Comparison of ENCODE assay signal across 8 cellular contexts in genomic region chr15:84633311-84634227, GRCh38. TPM values are rescaled to one million over a fixed set of nuclear protein-coding genes. Genes with fewer than 3 reads are reported as not detected.
DNase-seq lines count a peak whose midpoint lies in the region; FAIRE-seq and TF ChIP-seq lines count a peak whose summit lies in the region.

No MANE protein-coding gene starts in this region.

- no peaks in the 10 kb centered on the region for H3K27me3 ChIP-seq in keratinocyte (ENCODE audit: control insufficient read depth, extremely low read depth, insufficient read depth, low read length)

- dilution Hi-C loops in keratinocyte (cut with MboI; ENCODE audit: extremely low pct_ligation_motif_present, low sequenced_read_pairs) = no loop called here

- H3K4me2 ChIP-seq in keratinocyte (ENCODE audit: control insufficient read depth, extremely low read depth, insufficient read depth, low read depth, low read length) = peak overlapping the region; percentile 97

- TF ChIP-seq CTCF in cardiac fibroblast (IDR thresholded peaks at IDR 0.05; ENCODE audit: low read depth, low read length) = no peak
- TF ChIP-seq CTCF in keratinocyte (optimal IDR thresholded peaks at IDR 0.05 in 1 of 3, IDR thresholded peaks at IDR 0.05 in 1 of 3, conservative IDR thresholded peaks at IDR 0.05 in 1 of 3; ENCODE audit: extremely low read depth in 1 of 3, insufficient read depth in 2 of 3, low read length in 3 of 3) = no peak

- peaks cover 5 to 6% of the 10 kb centered on the region in 2 experiments for H3K36me3 ChIP-seq in keratinocyte (ENCODE audit: control insufficient read depth in 2 of 2, extremely low read depth in 1 of 2, insufficient read depth in 2 of 2, low read length in 2 of 2)

- peak overlapping the region; percentile 71 for H3K9ac ChIP-seq in keratinocyte (ENCODE audit: control insufficient read depth, extremely low read depth, insufficient read depth, low read length)

- peaks cover 22% of the 10 kb centered on the region for H3K4me1 ChIP-seq in keratinocyte (ENCODE audit: control insufficient read depth, extremely low read depth, insufficient read depth, low read length)

- peak overlapping the region; percentile 90 for H2AFZ ChIP-seq in keratinocyte (ENCODE audit: control insufficient read depth, low read length)

- no peaks in the 10 kb centered on the region for H3K9me1 ChIP-seq in keratinocyte (ENCODE audit: control insufficient read depth, extremely low read depth, insufficient read depth, low read length)

- peaks cover 8% of the 10 kb centered on the region for H3K79me2 ChIP-seq in keratinocyte (ENCODE audit: control insufficient read depth, insufficient read depth, low read length)

- FAIRE-seq in keratinocyte (lab: Jason Lieb, UNC) = no peak

- DNase-seq in GF-D8 (lab: John Stamatoyannopoulos, UW) (peak; percentile 47), HCEC 1CT (peak; percentile 61), MV-4-11 (lab: John Stamatoyannopoulos, UW) (peak; percentile 46), cardiac fibroblast (ENCODE audit: low read depth in 2 of 2) (peak; percentile 78 to 79), keratinocyte (ENCODE audit: low read depth, low spot score) (no peak), NCI-H2107 treated with DMSO at 0.1 percent for 48 hours (lab: John Stamatoyannopoulos, UW; ENCODE audit: unreplicated experiment) (no peak)
- peak; percentile 36 to 62 (median 44) for DNase-seq in activated CD4-positive, CD25-positive, alpha-beta regulatory T cell (lab: John Stamatoyannopoulos, UW)
- peak; percentile 57 to 64 (median 61) for DNase-seq in stimulated activated CD4-positive, alpha-beta T cell treated with anti-CD3 and anti-CD28 coated beads, Interleukin-12 subunit alpha, Interleukin-12 subunit beta, amount 100 ng/mL, for 48 hours (ENCODE audit: low read depth in 2 of 3, low spot score in 1 of 3)

- peak overlapping the region; percentile 44 to 68 for H3K4me3 ChIP-seq in cardiac fibroblast (replicated peaks in 1 of 2; ENCODE audit: low read depth in 2 of 2, low read length in 2 of 2)
- H3K4me3 ChIP-seq in keratinocyte (ENCODE audit: control insufficient read depth in 2 of 3, extremely low read depth in 1 of 3, insufficient read depth in 2 of 3, low read depth in 1 of 3, low read length in 3 of 3) = peak overlapping the region; percentile 46 to 76 (median 70)

- H3K9me3 ChIP-seq in keratinocyte (ENCODE audit: control insufficient read depth, low read depth, low read length) = no peaks in the 10 kb centered on the region

- H3K27ac ChIP-seq in keratinocyte (ENCODE audit: control insufficient read depth, insufficient read depth, low read length) = peak overlapping the region; percentile 56

- no peaks in the 10 kb centered on the region for H4K20me1 ChIP-seq in keratinocyte (ENCODE audit: control insufficient read depth, extremely low read depth, insufficient read depth, low read length)

RNA-seq across cellular contexts. Expression of gene WDR73, which starts 20.5 kb away (rescaled TPM):
- 23.5 to 24.2 TPM (median 23.6 TPM) in 3 replicates for polyA plus RNA-seq in keratinocyte
- 3.8 TPM for polyA plus RNA-seq in keratinocyte (2011; ENCODE audit: low read depth)
- 11.9 and 13.0 TPM in 2 replicates for polyA plus RNA-seq in keratinocyte (2011; cell fraction: cytosol; rRNA removed)
- polyA plus RNA-seq in keratinocyte (2011; cell fraction: nucleus; rRNA removed) = 39.9 and 48.7 TPM in 2 replicates
- polyA plus RNA-seq in keratinocyte (2012; ENCODE audit: low replicate concordance) = 15.2 and 19.3 TPM in 2 replicates
- 22.7 to 34.6 TPM (median 24.5 TPM) in 3 replicates for polyA minus RNA-seq in keratinocyte
- 11.1 TPM for polyA minus RNA-seq in keratinocyte (2011; cell fraction: cytosol; rRNA and poly(A)+ RNA removed)
- polyA minus RNA-seq in keratinocyte (2011; cell fraction: nucleus; rRNA and poly(A)+ RNA removed) = 8.7 and 12.2 TPM in 2 replicates

RNA-seq across cellular contexts. Expression of gene NMB, which starts 24.4 kb away (rescaled TPM):
- 2.8 to 4.1 TPM (median 3.9 TPM) in 3 replicates for polyA plus RNA-seq in keratinocyte
- polyA plus RNA-seq in keratinocyte (2011; ENCODE audit: low read depth) = 0.36 TPM
- polyA plus RNA-seq in keratinocyte (2011; cell fraction: cytosol; rRNA removed) = 2.8 and 3.8 TPM in 2 replicates
- polyA plus RNA-seq in keratinocyte (2011; cell fraction: nucleus; rRNA removed) = 1.2 and 1.3 TPM in 2 replicates
- 1.9 and 6.2 TPM in 2 replicates for polyA plus RNA-seq in keratinocyte (2012; ENCODE audit: low replicate concordance)
- 0.29 to 1.4 TPM (median 0.66 TPM) in 3 replicates for polyA minus RNA-seq in keratinocyte
- polyA minus RNA-seq in keratinocyte (2011; cell fraction: cytosol; rRNA and poly(A)+ RNA removed) = 2.7 TPM
- 0.95 and 1.1 TPM in 2 replicates for polyA minus RNA-seq in keratinocyte (2011; cell fraction: nucleus; rRNA and poly(A)+ RNA removed)

RNA-seq across cellular contexts. Expression of gene ZSCAN2, which starts 32.8 kb away (rescaled TPM):
- 3.7 to 4.6 TPM (median 3.7 TPM) in 3 replicates for polyA plus RNA-seq in keratinocyte
- polyA plus RNA-seq in keratinocyte (2011; ENCODE audit: low read depth) = 1.6 TPM
- 2.6 and 3.0 TPM in 2 replicates for polyA plus RNA-seq in keratinocyte (2011; cell fraction: cytosol; rRNA removed)
- 3.8 and 4.8 TPM in 2 replicates for polyA plus RNA-seq in keratinocyte (2011; cell fraction: nucleus; rRNA removed)
- polyA plus RNA-seq in keratinocyte (2012; ENCODE audit: low replicate concordance) = 1.1 and 3.4 TPM in 2 replicates
- 1.0 to 3.4 TPM (median 2.7 TPM) in 3 replicates for polyA minus RNA-seq in keratinocyte
- 1.7 TPM for polyA minus RNA-seq in keratinocyte (2011; cell fraction: cytosol; rRNA and poly(A)+ RNA removed)
- 3.3 and 3.4 TPM in 2 replicates for polyA minus RNA-seq in keratinocyte (2011; cell fraction: nucleus; rRNA and poly(A)+ RNA removed)

Comparison
In these comparisons a context has a peak if more than half of its experiments do, and no peak if none do; other contexts are left out.
1. DNase-seq: peak in GF-D8 (single experiment), HCEC 1CT (single experiment), MV-4-11 (single experiment), activated CD4-positive, CD25-positive, alpha-beta regulatory T cell (4 of 4), cardiac fibroblast (2 of 2) and stimulated activated CD4-positive, alpha-beta T cell treated with anti-CD3 and anti-CD28 coated beads, Interleukin-12 subunit alpha, Interleukin-12 subunit beta, amount 100 ng/mL, for 48 hours (3 of 3); none in keratinocyte (single experiment) and NCI-H2107 treated with DMSO at 0.1 percent for 48 hours (single experiment).